ENCODE assay signal across 25 cellular contexts in the genomic region with DNA sequence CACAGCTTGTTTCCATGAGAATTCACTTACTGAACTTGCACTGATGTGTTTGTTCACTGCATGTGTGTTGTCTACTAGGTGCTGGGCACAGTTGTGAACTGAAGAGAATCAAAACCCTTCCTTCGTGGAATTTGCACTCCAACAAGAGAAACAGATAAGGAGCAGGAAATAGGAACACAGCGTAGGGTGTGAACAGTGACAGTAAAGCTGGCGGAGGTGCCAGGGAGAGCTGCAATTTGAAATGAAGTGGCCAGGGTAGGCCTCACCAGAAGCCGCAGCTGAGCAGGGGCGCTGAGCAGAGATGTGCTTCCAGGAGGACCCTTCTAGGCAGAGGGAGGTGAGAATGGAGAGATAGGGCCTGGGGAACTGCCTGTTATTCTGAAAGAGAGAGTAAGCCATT.
A peak's percentile ranks its signal among the peaks of the same experiment; 100 is the strongest.
DNase-seq lines count a peak whose midpoint lies in the region; ATAC-seq, FAIRE-seq and TF ChIP-seq lines count a peak whose summit lies in the region.
"Had no signal": no experiment of that assay in that cellular context is flagged by ENCODE, and none has a peak within 500 bp of the region (broad histone marks: within the 10 kb centered on the region; RNA-seq: fewer than 3 reads in every experiment).

No MANE protein-coding gene starts in this region.

- H3K4me3 Mint-ChIP-seq in endodermal cell = no peak overlapping the region
- H3K4me3 Mint-ChIP-seq: B cell; CD4-positive, CD25-positive, alpha-beta regulatory T cell; IgD-negative memory B cell had no signal

- peaks cover 14% of the 10 kb centered on the region for H3K4me1 Mint-ChIP-seq in endodermal cell
- H3K4me1 Mint-ChIP-seq: B cell, IgD-negative memory B cell had no signal

- no peak for TF ChIP-seq CTCF in endodermal cell (conservative IDR thresholded peaks at IDR 0.05)
- no peak for TF ChIP-seq CTCF in transverse colon (IDR thresholded peaks at IDR 0.05)

- intact Hi-C loops in transverse colon (cut with DNase I; ENCODE audit: low total_unique reads) = no loop called here

- no peak for FAIRE-seq in frontal cortex (lab: Jason Lieb, UNC)
- FAIRE-seq: H54, HTR-8/SVneo had no signal

- in situ Hi-C loops in transverse colon (cut with MboI; ENCODE audit: low pct_ligation_motif_present in 1 of 4, low pct_unique_long_range_greater_than_20kb in 1 of 4, low sequenced_read_pairs in 3 of 4) = no loop called here

- H3K4me1 ChIP-seq in endodermal cell (ENCODE audit: control insufficient read depth, insufficient read depth, low read length) (no peaks in the 10 kb centered on the region), mucosa of stomach (ENCODE audit: control insufficient read depth, insufficient read depth, low read length) (peaks cover 20% of the 10 kb centered on the region), transverse colon (peaks cover 0 to 17% (median 10%) of the 10 kb centered on the region in 4 donors), SJCRH30 (0 out of 2 replicates have a peak, but pooled peaks cover 4% of the 10 kb centered on the region)

- H3K36me3 Mint-ChIP-seq in endodermal cell (ENCODE audit: low read depth) = no peaks in the 10 kb centered on the region
- H3K36me3 Mint-ChIP-seq: CD4-positive, CD25-positive, alpha-beta regulatory T cell; IgD-negative memory B cell had no signal

- peak; percentile 24 for DNase-seq in activated effector memory CD4-positive, alpha-beta T cell treated with anti-CD3 and anti-CD28 coated beads, Interleukin-2, amount 50 U/mL, for 16 hours
- no peak for DNase-seq in activated effector memory CD4-positive, alpha-beta T cell treated with Interleukin-2 at 50 U/mL for 16 hours
- DNase-seq in endodermal cell (peak; percentile 35), transverse colon (peak; percentile 68), frontal cortex (ENCODE audit: low spot score in 2 of 2) (no peak), SJCRH30 (no peak)
- DNase-seq: 8988T; CD4-positive, CD25-positive, alpha-beta regulatory T cell; COR-L47; DMS 273 treated with DMSO at 0.1 percent for 48 hours; DND-41; Karpas-422; NCI-H1417 treated with DMSO at 0.1 percent for 48 hours; NCI-H187 treated with DMSO at 0.1 percent for 48 hours; NCI-H2227 treated with DMSO at 0.1 percent for 48 hours; NCI-H510A treated with DMSO at 0.1 percent for 48 hours; NCI-H774; OCI-M1; RPMI8226 had no signal

- H3K27ac ChIP-seq in endodermal cell (ENCODE audit: low read depth, low read length) (no peak overlapping the region), transverse colon (peak overlapping the region; percentile 57 to 80 (median 74)), SJCRH30 (no peak overlapping the region)

- peak; percentile 72 for TF ChIP-seq POLR2A in transverse colon (IDR thresholded peaks at IDR 0.05)

- no peak for TF ChIP-seq EP300 in transverse colon (IDR thresholded peaks at IDR 0.05; ENCODE audit: low read depth)

- WGBS in endodermal cell (ENCODE audit: insufficient coverage in 1 of 2, insufficient read length in 1 of 2), 2 experiments = 92 to 93% methylated on average over 3 to 5 of the region's 5 CpGs
- WGBS in transverse colon (ENCODE audit: low coverage in 1 of 2), 2 donors = 14 to 44% methylated on average over 2 to 5 of the region's 5 CpGs

- no peaks in the 10 kb centered on the region for H3K36me3 ChIP-seq in endodermal cell (ENCODE audit: control insufficient read depth, insufficient read depth, low read length)
- no peaks in the 10 kb centered on the region for H3K36me3 ChIP-seq in mucosa of stomach (ENCODE audit: control insufficient read depth, insufficient read depth, low read length)
- no peaks in the 10 kb centered on the region for H3K36me3 ChIP-seq in transverse colon
- H3K36me3 ChIP-seq in SJCRH30 = no peaks in the 10 kb centered on the region

- no peak overlapping the region for H3K4me3 ChIP-seq in endodermal cell (ENCODE audit: low read length)
- H3K4me3 ChIP-seq in mucosa of stomach (ENCODE audit: low read length) = no peak overlapping the region
- peak overlapping the region in 2 of 4 donors; percentile 11 to 14 for H3K4me3 ChIP-seq in transverse colon
- no peak overlapping the region for H3K4me3 ChIP-seq in SJCRH30

- no peak overlapping the region for H3K27ac Mint-ChIP-seq in endodermal cell
- H3K27ac Mint-ChIP-seq: B cell, IgD-negative memory B cell had no signal

- H3K27me3 ChIP-seq in endodermal cell (ENCODE audit: control insufficient read depth, insufficient read depth, low read length, poor library complexity, severe bottlenecking) = peaks cover 24% of the 10 kb centered on the region
- H3K27me3 ChIP-seq in mucosa of stomach (ENCODE audit: control insufficient read depth, insufficient read depth, low read length) = peaks cover 13% of the 10 kb centered on the region
- peaks cover 3% of the 10 kb centered on the region for H3K27me3 ChIP-seq in transverse colon
- peaks cover 7% of the 10 kb centered on the region for H3K27me3 ChIP-seq in SJCRH30

- H3K9me3 ChIP-seq in endodermal cell (ENCODE audit: control insufficient read depth, low read length) (no peaks in the 10 kb centered on the region), mucosa of stomach (ENCODE audit: control insufficient read depth, low read length) (no peaks in the 10 kb centered on the region), transverse colon (no peaks in the 10 kb centered on the region), SJCRH30 (replicated peaks) (no peaks in the 10 kb centered on the region)

- H3K9me3 Mint-ChIP-seq in endodermal cell = no peaks in the 10 kb centered on the region
- H3K9me3 Mint-ChIP-seq: IgD-negative memory B cell had no signal

- ATAC-seq in HG03135 (IDR thresholded peaks at IDR 0.05; ENCODE audit: unreplicated experiment) = no peak

- peaks cover 8% of the 10 kb centered on the region for H3K27me3 Mint-ChIP-seq in endodermal cell (ENCODE audit: insufficient read depth)

- no peak overlapping the region for H3K9ac ChIP-seq in endodermal cell (ENCODE audit: extremely low read depth, low read length, poor library complexity, severe bottlenecking)
- H3K9ac ChIP-seq in mucosa of stomach (ENCODE audit: low read length) = peak overlapping the region; percentile 20

Comparison
In these comparisons a context has a peak if more than half of its experiments do, and no peak if none do; other contexts are left out.
1. DNase-seq: peak in activated effector memory CD4-positive, alpha-beta T cell treated with anti-CD3 and anti-CD28 coated beads, Interleukin-2, amount 50 U/mL, for 16 hours (single experiment), endodermal cell (single experiment) and transverse colon (single experiment); none in activated effector memory CD4-positive, alpha-beta T cell treated with Interleukin-2 at 50 U/mL for 16 hours (single experiment), frontal cortex (0 of 2) and SJCRH30 (0 of 2).
2. H3K27ac ChIP-seq: peak in transverse colon (4 of 4); none in endodermal cell (single experiment) and SJCRH30 (single experiment).